In genomic region chr12:11810160-11810559, GRCh38 we compare ENCODE assay signal across 1 cellular context.
TF ChIP-seq lines count a peak whose summit lies in the region.

No MANE protein-coding gene starts in this region.

TF ChIP-seq in GM12878, 131 proteins besides CTCF, POLR2A, EP300 and RAD21 (continued from another document):
- TF ChIP-seq ZNF592 (IDR thresholded peaks at IDR 0.05) (no peak), MYC (IDR thresholded peaks at IDR 0.05; ENCODE audit: insufficient read depth, insufficient read length, insufficient replicate concordance, low read length, severe bottlenecking) (no peak), MYB (IDR thresholded peaks at IDR 0.05; ENCODE audit: borderline replicate concordance, low read depth, low read length) (no peak), IRF4 (IDR thresholded peaks at IDR 0.05; ENCODE audit: low read depth, low read length) (no peak), SPI1 (IDR thresholded peaks at IDR 0.05; ENCODE audit: borderline replicate concordance, insufficient read depth, low read depth, low read length) (peak; percentile 92), ZNF24 (IDR thresholded peaks at IDR 0.05) (peak; percentile 49; the same call in 1 of the 2 replicates), RELA (IDR thresholded peaks at IDR 0.05; ENCODE audit: borderline replicate concordance, partially characterized antibody) (no peak), IRF5 (IDR thresholded peaks at IDR 0.05; ENCODE audit: borderline replicate concordance) (no peak), TAF1 (IDR thresholded peaks at IDR 0.05; ENCODE audit: borderline replicate concordance, low read depth, low read length) (no peak)
TF ChIP-seq in GM12878: peak in this region for 2.
